Comparison of ENCODE assay signal across 2 cellular contexts in the genomic region with DNA sequence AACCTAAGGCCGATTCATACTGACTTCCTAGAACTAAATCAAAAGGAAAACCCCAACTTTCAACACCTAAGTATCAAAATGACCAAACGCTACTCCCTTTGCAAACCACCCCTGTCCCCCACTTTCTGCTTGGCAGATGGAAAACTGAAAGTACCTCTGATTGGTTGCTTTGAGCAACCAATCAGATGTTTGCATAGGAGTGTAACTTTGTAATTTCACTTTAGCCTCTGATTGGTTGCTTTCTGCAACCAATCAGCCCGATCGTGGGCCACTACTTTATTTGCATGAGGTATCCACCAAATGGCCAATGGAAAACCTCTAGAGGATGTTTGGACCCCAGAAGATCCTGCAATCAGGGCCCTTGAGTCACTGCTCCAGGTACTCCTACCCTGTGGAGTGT.
A peak's percentile ranks its signal among the peaks of the same experiment; 100 is the strongest.
TF ChIP-seq lines count a peak whose summit lies in the region.

No MANE protein-coding gene starts in this region.

TF ChIP-seq in HepG2, 621 proteins besides CTCF, POLR2A, EP300 and RAD21 (continued from another document):
- TF ChIP-seq, protein P1, sequence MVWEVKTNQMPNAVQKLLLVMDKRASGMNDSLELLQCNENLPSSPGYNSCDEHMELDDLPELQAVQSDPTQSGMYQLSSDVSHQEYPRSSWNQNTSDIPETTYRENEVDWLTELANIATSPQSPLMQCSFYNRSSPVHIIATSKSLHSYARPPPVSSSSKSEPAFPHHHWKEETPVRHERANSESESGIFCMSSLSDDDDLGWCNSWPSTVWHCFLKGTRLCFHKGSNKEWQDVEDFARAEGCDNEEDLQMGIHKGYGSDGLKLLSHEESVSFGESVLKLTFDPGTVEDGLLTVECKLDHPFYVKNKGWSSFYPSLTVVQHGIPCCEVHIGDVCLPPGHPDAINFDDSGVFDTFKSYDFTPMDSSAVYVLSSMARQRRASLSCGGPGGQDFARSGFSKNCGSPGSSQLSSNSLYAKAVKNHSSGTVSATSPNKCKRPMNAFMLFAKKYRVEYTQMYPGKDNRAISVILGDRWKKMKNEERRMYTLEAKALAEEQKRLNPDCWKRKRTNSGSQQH (CRISPR knock-in tag; IDR thresholded peaks at IDR 0.05; ENCODE audit: low read depth), result no peak
- TF ChIP-seq, protein P2, sequence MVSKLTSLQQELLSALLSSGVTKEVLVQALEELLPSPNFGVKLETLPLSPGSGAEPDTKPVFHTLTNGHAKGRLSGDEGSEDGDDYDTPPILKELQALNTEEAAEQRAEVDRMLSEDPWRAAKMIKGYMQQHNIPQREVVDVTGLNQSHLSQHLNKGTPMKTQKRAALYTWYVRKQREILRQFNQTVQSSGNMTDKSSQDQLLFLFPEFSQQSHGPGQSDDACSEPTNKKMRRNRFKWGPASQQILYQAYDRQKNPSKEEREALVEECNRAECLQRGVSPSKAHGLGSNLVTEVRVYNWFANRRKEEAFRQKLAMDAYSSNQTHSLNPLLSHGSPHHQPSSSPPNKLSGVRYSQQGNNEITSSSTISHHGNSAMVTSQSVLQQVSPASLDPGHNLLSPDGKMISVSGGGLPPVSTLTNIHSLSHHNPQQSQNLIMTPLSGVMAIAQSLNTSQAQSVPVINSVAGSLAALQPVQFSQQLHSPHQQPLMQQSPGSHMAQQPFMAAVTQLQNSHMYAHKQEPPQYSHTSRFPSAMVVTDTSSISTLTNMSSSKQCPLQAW (CRISPR knock-in tag; IDR thresholded peaks at IDR 0.05), result no peak
TF ChIP-seq in HepG2: peak in this region for 5.

TF ChIP-seq in GM12878, 131 proteins besides CTCF, POLR2A, EP300 and RAD21 (continued from another document):
- TF ChIP-seq, protein P3, sequence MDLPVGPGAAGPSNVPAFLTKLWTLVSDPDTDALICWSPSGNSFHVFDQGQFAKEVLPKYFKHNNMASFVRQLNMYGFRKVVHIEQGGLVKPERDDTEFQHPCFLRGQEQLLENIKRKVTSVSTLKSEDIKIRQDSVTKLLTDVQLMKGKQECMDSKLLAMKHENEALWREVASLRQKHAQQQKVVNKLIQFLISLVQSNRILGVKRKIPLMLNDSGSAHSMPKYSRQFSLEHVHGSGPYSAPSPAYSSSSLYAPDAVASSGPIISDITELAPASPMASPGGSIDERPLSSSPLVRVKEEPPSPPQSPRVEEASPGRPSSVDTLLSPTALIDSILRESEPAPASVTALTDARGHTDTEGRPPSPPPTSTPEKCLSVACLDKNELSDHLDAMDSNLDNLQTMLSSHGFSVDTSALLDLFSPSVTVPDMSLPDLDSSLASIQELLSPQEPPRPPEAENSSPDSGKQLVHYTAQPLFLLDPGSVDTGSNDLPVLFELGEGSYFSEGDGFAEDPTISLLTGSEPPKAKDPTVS (IDR thresholded peaks at IDR 0.05; ENCODE audit: low read depth, low read length), result no peak
- TF ChIP-seq TARDBP (IDR thresholded peaks at IDR 0.05; ENCODE audit: borderline replicate concordance) (no peak), ATF7 (IDR thresholded peaks at IDR 0.05; ENCODE audit: low read depth) (no peak), CREM (IDR thresholded peaks at IDR 0.05; ENCODE audit: low read depth) (no peak), KDM1A (IDR thresholded peaks at IDR 0.05; ENCODE audit: borderline replicate concordance) (no peak), TCF12 (IDR thresholded peaks at IDR 0.05; ENCODE audit: low read depth, low read length) (no peak), MEF2B (IDR thresholded peaks at IDR 0.05; ENCODE audit: partially characterized antibody, poor library complexity, severe bottlenecking) (no peak), GATAD2B (conservative IDR thresholded peaks at IDR 0.05; ENCODE audit: low read depth) (no peak), SREBF2 (IDR thresholded peaks at IDR 0.05; ENCODE audit: low read length) (no peak), MYC (IDR thresholded peaks at IDR 0.05; ENCODE audit: insufficient read depth, insufficient read length, insufficient replicate concordance, low read length, severe bottlenecking) (no peak), SMARCA5 (IDR thresholded peaks at IDR 0.05) (no peak), BCL11A (IDR thresholded peaks at IDR 0.05; ENCODE audit: low read depth, low read length) (no peak), RAD51 (IDR thresholded peaks at IDR 0.05) (no peak), SREBF1 (IDR thresholded peaks at IDR 0.05; ENCODE audit: low read length) (no peak), IKZF1 (conservative IDR thresholded peaks at IDR 0.05) (peak; percentile 36; the same call in 1 of the 2 replicates), KLF5 (IDR thresholded peaks at IDR 0.05; ENCODE audit: partially characterized antibody) (no peak)
- TF ChIP-seq, protein P4, sequence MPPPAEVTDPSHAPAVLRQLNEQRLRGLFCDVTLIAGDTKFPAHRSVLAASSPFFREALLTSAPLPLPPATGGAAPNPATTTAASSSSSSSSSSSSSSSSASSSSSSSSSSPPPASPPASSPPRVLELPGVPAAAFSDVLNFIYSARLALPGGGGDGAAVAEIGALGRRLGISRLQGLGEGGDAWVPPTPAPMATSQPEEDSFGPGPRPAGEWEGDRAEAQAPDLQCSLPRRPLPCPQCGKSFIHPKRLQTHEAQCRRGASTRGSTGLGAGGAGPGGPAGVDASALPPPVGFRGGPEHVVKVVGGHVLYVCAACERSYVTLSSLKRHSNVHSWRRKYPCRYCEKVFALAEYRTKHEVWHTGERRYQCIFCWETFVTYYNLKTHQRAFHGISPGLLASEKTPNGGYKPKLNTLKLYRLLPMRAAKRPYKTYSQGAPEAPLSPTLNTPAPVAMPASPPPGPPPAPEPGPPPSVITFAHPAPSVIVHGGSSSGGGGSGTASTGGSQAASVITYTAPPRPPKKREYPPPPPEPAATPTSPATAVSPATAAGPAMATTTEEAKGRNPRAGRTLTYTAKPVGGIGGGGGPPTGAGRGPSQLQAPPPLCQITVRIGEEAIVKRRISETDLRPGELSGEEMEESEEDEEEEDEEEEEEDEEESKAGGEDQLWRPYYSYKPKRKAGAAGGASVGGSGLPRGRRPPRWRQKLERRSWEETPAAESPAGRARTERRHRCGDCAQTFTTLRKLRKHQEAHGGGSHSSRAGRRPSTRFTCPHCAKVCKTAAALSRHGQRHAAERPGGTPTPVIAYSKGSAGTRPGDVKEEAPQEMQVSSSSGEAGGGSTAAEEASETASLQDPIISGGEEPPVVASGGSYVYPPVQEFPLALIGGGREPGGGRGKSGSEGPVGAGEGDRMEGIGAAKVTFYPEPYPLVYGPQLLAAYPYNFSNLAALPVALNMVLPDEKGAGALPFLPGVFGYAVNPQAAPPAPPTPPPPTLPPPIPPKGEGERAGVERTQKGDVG (CRISPR knock-in tag; IDR thresholded peaks at IDR 0.05), result no peak
